ENCODE assay signal across 34 cellular contexts in genomic region chr16:61818850-61819249, GRCh38.
DNase-seq lines count a peak whose midpoint lies in the region; ATAC-seq, FAIRE-seq and TF ChIP-seq lines count a peak whose summit lies in the region.
"Had no signal": no experiment of that assay in that cellular context is flagged by ENCODE, and none has a peak within 500 bp of the region (broad histone marks: within the 10 kb centered on the region; RNA-seq: fewer than 3 reads in every experiment).

No MANE protein-coding gene starts in this region.

- no peaks in the 10 kb centered on the region for H3K79me2 ChIP-seq in HepG2 (ENCODE audit: insufficient read depth, low read length)
- no peaks in the 10 kb centered on the region for H3K79me2 ChIP-seq in K562 (ENCODE audit: control insufficient read depth, insufficient read depth, low read length)

- no TSS peak for BruUV-seq in HepG2 (replicated peaks; lab: Mats Ljungman, UMichigan)
- BruUV-seq in IMR-90 (replicated peaks; lab: Mats Ljungman, UMichigan) = no TSS peak
- no TSS peak for BruUV-seq in K562 (replicated peaks; lab: Mats Ljungman, UMichigan)

- H4K5ac ChIP-seq in IMR-90 (ENCODE audit: low read depth, low read length) = no peak overlapping the region

- H3K14ac ChIP-seq in IMR-90 (replicated peaks; ENCODE audit: low read depth, low read length) = no peak overlapping the region

- H2BK20ac ChIP-seq in IMR-90 (ENCODE audit: low read depth, low read length) = no peak overlapping the region

- H3K9ac ChIP-seq in HepG2 (ENCODE audit: insufficient read depth, low read depth, low read length) (no peak overlapping the region), IMR-90 (ENCODE audit: low read depth, low read length) (no peak overlapping the region), K562 (ENCODE audit: insufficient read depth in 1 of 2, low read depth in 2 of 2, low read length in 2 of 2) (no peak overlapping the region)
- H3K9ac ChIP-seq: BLaER1; BLaER1 treated with 17β-estradiol and CSF1 and Interleukin-3, amounts not matched to agents 10 nM and 100 nM had no signal

- H3K4me1 ChIP-seq in HepG2 (ENCODE audit: insufficient read depth, low read length) (no peaks in the 10 kb centered on the region), right lobe of liver (no peaks in the 10 kb centered on the region), A549 (no peaks in the 10 kb centered on the region), IMR-90 (ENCODE audit: control insufficient read depth, insufficient read depth, low read length) (no peaks in the 10 kb centered on the region), K562 (replicated peaks in 1 of 2; ENCODE audit: control insufficient read depth in 2 of 2, insufficient read depth in 2 of 2, low read length in 2 of 2) (no peaks in the 10 kb centered on the region)
- H3K4me1 ChIP-seq: BE2C; BLaER1; BLaER1 treated with 17β-estradiol and CSF1 and Interleukin-3, amounts not matched to agents 10 nM and 100 nM; Caco-2 had no signal

- TF ChIP-seq RAD21 in HepG2 (CRISPR knock-in tag; IDR thresholded peaks at IDR 0.05) = no peak
- no peak for TF ChIP-seq RAD21 in A549 (conservative IDR thresholded peaks at IDR 0.05 in 1 of 2, IDR thresholded peaks at IDR 0.05 in 1 of 2)
- TF ChIP-seq RAD21 in IMR-90 (IDR thresholded peaks at IDR 0.05; ENCODE audit: low read length) = no peak
- no peak for TF ChIP-seq RAD21 in K562 (CRISPR knock-in tag; conservative IDR thresholded peaks at IDR 0.05 in 1 of 2, IDR thresholded peaks at IDR 0.05 in 1 of 2)

- no peak for ATAC-seq in HepG2
- ATAC-seq in right lobe of liver = no peak
- no peak for ATAC-seq in A549
- no peak for ATAC-seq in IMR-90 (ENCODE audit: low read depth)
- ATAC-seq in K562 = no peak
- no peak for ATAC-seq in HG03565 (IDR thresholded peaks at IDR 0.05; ENCODE audit: unreplicated experiment)
- ATAC-seq: CD8-positive, alpha-beta T cell had no signal

- H2BK120ac ChIP-seq in IMR-90 (ENCODE audit: low read depth, low read length) = no peak overlapping the region

- no peak overlapping the region for H3K23ac ChIP-seq in IMR-90 (ENCODE audit: low read depth, low read length)

- no peaks in the 10 kb centered on the region for H3K9me1 ChIP-seq in IMR-90 (ENCODE audit: insufficient read depth, low read length)
- no peaks in the 10 kb centered on the region for H3K9me1 ChIP-seq in K562 (ENCODE audit: control insufficient read depth, insufficient read depth, low read length)

- no peak for FAIRE-seq in HepG2 (lab: Jason Lieb, UNC)
- FAIRE-seq in A549 (lab: Jason Lieb, UNC) = no peak
- no peak for FAIRE-seq in K562 (lab: Jason Lieb, UNC)
- FAIRE-seq: A204.1, D721Med had no signal

- H3K79me1 ChIP-seq in IMR-90 (ENCODE audit: low read depth in 1 of 2, low read length in 2 of 2) = no peaks in the 10 kb centered on the region

- H3K18ac ChIP-seq in IMR-90 (ENCODE audit: low read depth, low read length) = no peak overlapping the region

- H3K27me3 ChIP-seq in HepG2 (ENCODE audit: control insufficient read depth in 1 of 2, insufficient read depth in 2 of 2, low read length in 2 of 2) (no peaks in the 10 kb centered on the region), right lobe of liver (no peaks in the 10 kb centered on the region), IMR-90 (ENCODE audit: control insufficient read depth, insufficient read depth, low read length) (no peaks in the 10 kb centered on the region), K562 (ENCODE audit: control insufficient read depth in 2 of 2, insufficient read depth in 2 of 2, low read length in 2 of 2) (no peaks in the 10 kb centered on the region)
- H3K27me3 ChIP-seq: BE2C; BLaER1; BLaER1 treated with 17β-estradiol and CSF1 and Interleukin-3, amounts not matched to agents 10 nM and 100 nM had no signal

- TF ChIP-seq POLR2A in HepG2 (IDR thresholded peaks at IDR 0.05; ENCODE audit: insufficient read depth in 1 of 2, low read depth in 2 of 2, low read length in 2 of 2) (no peak), right lobe of liver (IDR thresholded peaks at IDR 0.05) (no peak), A549 (IDR thresholded peaks at IDR 0.05; ENCODE audit: low read length) (no peak), IMR-90 (IDR thresholded peaks at IDR 0.05; ENCODE audit: low read depth, low read length) (no peak), K562 (conservative IDR thresholded peaks at IDR 0.05) (no peak)

- intact Hi-C loops in HepG2 (cut with micrococcal nuclease; ENCODE audit: unreplicated experiment) (no loop called here), right lobe of liver (cut with DNase I) (no loop called here), IMR-90 (cut with micrococcal nuclease) (no loop called here), K562 (cut with micrococcal nuclease) (no loop called here)

- no peak overlapping the region for H2BK15ac ChIP-seq in IMR-90 (ENCODE audit: low read depth, low read length)

- H3K9me3 ChIP-seq in HepG2 (ENCODE audit: low read length) (peaks cover 15% of the 10 kb centered on the region; the same call in 1 of the 2 replicates), right lobe of liver (no peaks in the 10 kb centered on the region), A549 (no peaks in the 10 kb centered on the region), IMR-90 (ENCODE audit: control insufficient read depth, insufficient read depth, low read length) (0 out of 2 replicates have a peak, but pooled peaks cover 4% of the 10 kb centered on the region), K562 (replicated peaks; ENCODE audit: control insufficient read depth, insufficient read depth, low read depth, low read length) (no peaks in the 10 kb centered on the region)
- H3K9me3 ChIP-seq: BE2C; BLaER1; BLaER1 treated with 17β-estradiol and CSF1 and Interleukin-3, amounts not matched to agents 10 nM and 100 nM; Caco-2 had no signal

- no peak overlapping the region for H3K4me2 ChIP-seq in HepG2 (ENCODE audit: low read depth, low read length)
- H3K4me2 ChIP-seq in A549 = no peak overlapping the region
- H3K4me2 ChIP-seq in IMR-90 (ENCODE audit: low read depth, low read length) = no peak overlapping the region
- no peak overlapping the region for H3K4me2 ChIP-seq in K562 (ENCODE audit: insufficient read depth, low read length)
- H3K4me2 ChIP-seq: BLaER1; BLaER1 treated with 17β-estradiol and CSF1 and Interleukin-3, amounts not matched to agents 10 nM and 100 nM had no signal

- H3K36me3 ChIP-seq in HepG2 (replicated peaks in 1 of 2; ENCODE audit: control insufficient read depth in 1 of 2, insufficient read depth in 2 of 2, low read length in 2 of 2) (no peaks in the 10 kb centered on the region), right lobe of liver (no peaks in the 10 kb centered on the region), IMR-90 (ENCODE audit: control insufficient read depth, insufficient read depth, low read length) (no peaks in the 10 kb centered on the region), K562 (ENCODE audit: control insufficient read depth, insufficient read depth, low read length) (no peaks in the 10 kb centered on the region)
- H3K36me3 ChIP-seq: BE2C; BLaER1; BLaER1 treated with 17β-estradiol and CSF1 and Interleukin-3, amounts not matched to agents 10 nM and 100 nM had no signal

- H2AFZ ChIP-seq in HepG2 (ENCODE audit: low read length) (no peak overlapping the region), IMR-90 (replicated peaks; ENCODE audit: low read length, poor library complexity) (no peak overlapping the region), K562 (ENCODE audit: low read depth, low read length) (no peak overlapping the region)

- WGBS in HepG2 (ENCODE audit: low lambda C conversion rate) = 0% methylated on average over 1 of the region's 1 CpG
- WGBS in right lobe of liver (ENCODE audit: insufficient coverage, low coverage, low lambda C conversion rate, missing lambda C conversion rate) = 62% methylated on average over 1 of the region's 1 CpG
- WGBS in A549 (ENCODE audit: missing lambda C conversion rate) = 29% methylated on average over 1 of the region's 1 CpG
- WGBS in IMR-90 (ENCODE audit: extremely low coverage in 2 of 2, insufficient read length in 1 of 2), 2 experiments = no CpG with 5 or more reads among the region's 1 CpG
- 0% methylated on average over 1 of the region's 1 CpG for whole genome bisulfite sequencing in K562 (ENCODE audit: insufficient coverage, low coverage, missing lambda C conversion rate)

- H4K8ac ChIP-seq in IMR-90 (ENCODE audit: low read depth in 2 of 2, low read length in 2 of 2) = no peak overlapping the region

- H3K4me3 ChIP-seq in HepG2 (replicated peaks in 1 of 3; ENCODE audit: insufficient read depth in 1 of 3, low read depth in 2 of 3, low read length in 3 of 3) = no peak overlapping the region
- no peak overlapping the region for H3K4me3 ChIP-seq in right lobe of liver
- H3K4me3 ChIP-seq in A549 = no peak overlapping the region
- no peak overlapping the region for H3K4me3 ChIP-seq in IMR-90 (ENCODE audit: insufficient read depth, low read depth, low read length)
- H3K4me3 ChIP-seq in K562 = no peak overlapping the region
- H3K4me3 ChIP-seq: BLaER1; BLaER1 treated with 17β-estradiol and CSF1 and Interleukin-3, amounts not matched to agents 10 nM and 100 nM had no signal

- POLR2A ChIA-PET in HepG2 (lab: Yijun Ruan, JAX) (no interaction called here), A549 (lab: Yijun Ruan, JAX) (no interaction called here), IMR-90 (lab: Charles Lee; ENCODE audit: unreplicated experiment) (no interaction called here), K562 (lab: Yijun Ruan, JAX) (no interaction called here)

- no peak overlapping the region for H2AK9ac ChIP-seq in IMR-90 (replicated peaks; ENCODE audit: low read depth, low read length, poor library complexity)

- H2BK5ac ChIP-seq in IMR-90 (ENCODE audit: low read depth, low read length, poor library complexity, severe bottlenecking) = no peak overlapping the region

- H3K56ac ChIP-seq in IMR-90 (ENCODE audit: extremely low read depth, insufficient read depth, low read length) = no peak overlapping the region

- in situ Hi-C loops in HepG2 (cut with HindIII; ENCODE audit: extremely low pct_ligation_motif_present, low pct_unique_long_range_greater_than_20kb) = no loop called here
- in situ Hi-C loops in IMR-90 (cut with MboI; ENCODE audit: low sequenced_read_pairs) = no loop called here
- in situ Hi-C loops in K562 (cut with MboI) = no loop called here

- CTCF ChIA-PET in HepG2 (lab: Yijun Ruan, JAX; ENCODE audit: low intra/inter-chr PET ratio, low total read pairs) (no interaction called here), A549 (lab: Yijun Ruan, JAX) (no interaction called here), IMR-90 (lab: Yijun Ruan, JAX) (no interaction called here), K562 (lab: Yijun Ruan, JAX; ENCODE audit: low intra/inter-chr PET ratio) (no interaction called here)

- no peak for DNase-seq in HepG2 (ENCODE audit: low spot score)
- no peak for DNase-seq in right lobe of liver
- DNase-seq in A549 (ENCODE audit: low read depth in 1 of 2, low spot score in 1 of 2) = no peak
- DNase-seq in IMR-90 = no peak
- no peak for DNase-seq in K562 (ENCODE audit: extremely low read depth in 1 of 4, low spot score in 3 of 4)
- no peak for DNase-seq in stimulated activated naive CD4-positive, alpha-beta T cell (lab: John Stamatoyannopoulos, UW)
- DNase-seq in activated CD4-positive, CD25-positive, alpha-beta regulatory T cell (lab: John Stamatoyannopoulos, UW) = no peak
- DNase-seq: 8988T; ACHN; AML-193; BE2C; C1 segment of cervical spinal cord; Caco-2; Calu3; CD4-positive, alpha-beta memory T cell; CD4-positive, alpha-beta T cell; CD4-positive, CD25-positive, alpha-beta regulatory T cell; CD8-positive, alpha-beta memory T cell; CD8-positive, alpha-beta T cell; COR-L47; DMS 273 treated with DMSO at 0.1 percent for 48 hours; DMS153; DMS53; DMS79; DMS79 treated with DMSO at 0.1 percent for 48 hours; DND-41; EL had no signal

- H3K4ac ChIP-seq in IMR-90 (ENCODE audit: low read depth, low read length) = no peak overlapping the region

- TF ChIP-seq CTCF in HepG2 (CRISPR knock-in tag; IDR thresholded peaks at IDR 0.05) (no peak), right lobe of liver (IDR thresholded peaks at IDR 0.05) (no peak), A549 (IDR thresholded peaks at IDR 0.05) (no peak), IMR-90 (conservative IDR thresholded peaks at IDR 0.05; ENCODE audit: low read depth, low read length) (no peak), K562 (IDR thresholded peaks at IDR 0.05 in 2 of 3, conservative IDR thresholded peaks at IDR 0.05 in 1 of 3; ENCODE audit: insufficient read depth in 2 of 3, low read depth in 1 of 3, low read length in 3 of 3) (no peak)

- H4K20me1 ChIP-seq in HepG2 (ENCODE audit: insufficient read depth, low read length) (no peaks in the 10 kb centered on the region), IMR-90 (ENCODE audit: insufficient read depth, low read length) (no peaks in the 10 kb centered on the region), K562 (replicated peaks; ENCODE audit: control insufficient read depth, insufficient read depth, low read length) (no peaks in the 10 kb centered on the region)
- H4K20me1 ChIP-seq: BLaER1; BLaER1 treated with 17β-estradiol and CSF1 and Interleukin-3, amounts not matched to agents 10 nM and 100 nM had no signal

- H4K91ac ChIP-seq in IMR-90 (ENCODE audit: insufficient read depth, low read depth, low read length) = no peak overlapping the region

- H3K27ac ChIP-seq in HepG2 (ENCODE audit: extremely low read length, insufficient read depth, low read length) (no peak overlapping the region), right lobe of liver (no peak overlapping the region), A549 (no peak overlapping the region), IMR-90 (ENCODE audit: insufficient read depth, low read length) (no peak overlapping the region), K562 (ENCODE audit: extremely low read depth, low read depth, low read length) (no peak overlapping the region)
- H3K27ac ChIP-seq: 22Rv1; BLaER1; BLaER1 treated with 17β-estradiol and CSF1 and Interleukin-3, amounts not matched to agents 10 nM and 100 nM; C4-2B had no signal

- H2AK5ac ChIP-seq in IMR-90 (ENCODE audit: low read depth, low read length) = no peak overlapping the region

- dilution Hi-C loops in IMR-90 (cut with HindIII; ENCODE audit: low sequenced_read_pairs, unreplicated experiment) = no loop called here

- TF ChIP-seq EP300 in HepG2 (IDR thresholded peaks at IDR 0.05; ENCODE audit: low read depth in 2 of 2, low read length in 2 of 2) (no peak), HepG2 (CRISPR knock-in tag; IDR thresholded peaks at IDR 0.05; ENCODE audit: borderline replicate concordance) (no peak), A549 (IDR thresholded peaks at IDR 0.05) (no peak), K562 (IDR thresholded peaks at IDR 0.05; ENCODE audit: low read length) (no peak)

Comparison
In these comparisons a context has a peak if more than half of its experiments do, and no peak if none do; other contexts are left out.
1. Of the 241 proteins assayed by ChIP-seq in both HepG2 and K562: peak only in HepG2: MAFK; only in K562: none; in both: MAFF; in neither: 239.